In the genomic region with DNA sequence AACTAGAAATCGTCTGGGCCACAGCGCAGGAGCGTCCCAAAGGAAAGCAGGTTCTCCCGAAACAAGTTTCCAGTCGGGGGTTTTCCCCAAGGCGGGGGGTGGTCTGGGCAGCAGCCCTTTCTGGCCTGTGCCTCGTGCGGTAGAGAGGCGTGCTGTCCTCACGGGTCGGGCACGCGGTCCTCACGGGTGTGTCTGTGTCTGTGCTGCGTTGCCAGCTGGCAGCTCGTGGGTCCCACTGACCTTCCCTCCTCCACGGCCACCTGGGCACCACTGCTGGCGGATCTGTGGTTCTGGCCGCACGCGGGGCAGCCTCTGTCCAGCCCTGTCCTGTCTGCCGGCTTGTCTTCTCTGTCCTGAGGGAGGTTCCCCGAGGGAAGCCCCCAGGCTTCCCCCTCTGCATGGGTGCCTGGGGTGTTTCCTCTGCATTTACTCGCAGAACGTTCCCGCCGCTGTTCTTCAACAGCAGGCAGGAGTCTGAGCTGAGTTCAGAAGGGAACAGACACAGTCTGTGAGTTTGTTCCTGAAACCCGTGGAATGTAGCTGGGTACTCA, we compare ENCODE assay signal across 1 cellular context.
TF ChIP-seq lines count a peak whose summit lies in the region.

No MANE protein-coding gene starts in this region.

TF ChIP-seq in GM12878, 131 proteins besides CTCF, POLR2A, EP300 and RAD21 (continued from another document):
- TF ChIP-seq, protein P1, sequence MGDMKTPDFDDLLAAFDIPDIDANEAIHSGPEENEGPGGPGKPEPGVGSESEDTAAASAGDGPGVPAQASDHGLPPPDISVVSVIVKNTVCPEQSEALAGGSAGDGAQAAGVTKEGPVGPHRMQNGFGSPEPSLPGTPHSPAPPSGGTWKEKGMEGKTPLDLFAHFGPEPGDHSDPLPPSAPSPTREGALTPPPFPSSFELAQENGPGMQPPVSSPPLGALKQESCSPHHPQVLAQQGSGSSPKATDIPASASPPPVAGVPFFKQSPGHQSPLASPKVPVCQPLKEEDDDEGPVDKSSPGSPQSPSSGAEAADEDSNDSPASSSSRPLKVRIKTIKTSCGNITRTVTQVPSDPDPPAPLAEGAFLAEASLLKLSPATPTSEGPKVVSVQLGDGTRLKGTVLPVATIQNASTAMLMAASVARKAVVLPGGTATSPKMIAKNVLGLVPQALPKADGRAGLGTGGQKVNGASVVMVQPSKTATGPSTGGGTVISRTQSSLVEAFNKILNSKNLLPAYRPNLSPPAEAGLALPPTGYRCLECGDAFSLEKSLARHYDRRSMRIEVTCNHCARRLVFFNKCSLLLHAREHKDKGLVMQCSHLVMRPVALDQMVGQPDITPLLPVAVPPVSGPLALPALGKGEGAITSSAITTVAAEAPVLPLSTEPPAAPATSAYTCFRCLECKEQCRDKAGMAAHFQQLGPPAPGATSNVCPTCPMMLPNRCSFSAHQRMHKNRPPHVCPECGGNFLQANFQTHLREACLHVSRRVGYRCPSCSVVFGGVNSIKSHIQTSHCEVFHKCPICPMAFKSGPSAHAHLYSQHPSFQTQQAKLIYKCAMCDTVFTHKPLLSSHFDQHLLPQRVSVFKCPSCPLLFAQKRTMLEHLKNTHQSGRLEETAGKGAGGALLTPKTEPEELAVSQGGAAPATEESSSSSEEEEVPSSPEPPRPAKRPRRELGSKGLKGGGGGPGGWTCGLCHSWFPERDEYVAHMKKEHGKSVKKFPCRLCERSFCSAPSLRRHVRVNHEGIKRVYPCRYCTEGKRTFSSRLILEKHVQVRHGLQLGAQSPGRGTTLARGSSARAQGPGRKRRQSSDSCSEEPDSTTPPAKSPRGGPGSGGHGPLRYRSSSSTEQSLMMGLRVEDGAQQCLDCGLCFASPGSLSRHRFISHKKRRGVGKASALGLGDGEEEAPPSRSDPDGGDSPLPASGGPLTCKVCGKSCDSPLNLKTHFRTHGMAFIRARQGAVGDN (IDR thresholded peaks at IDR 0.05): no peak
TF ChIP-seq in GM12878: peak in this region for 0.
